Comparison of ENCODE assay signal across 10 cellular contexts in genomic region chr14:77580477-77580876, GRCh38. TPM values are rescaled to one million over a fixed set of nuclear protein-coding genes. Genes with fewer than 3 reads are reported as not detected.
A peak's percentile ranks its signal among the peaks of the same experiment; 100 is the strongest.
DNase-seq lines count a peak whose midpoint lies in the region; ATAC-seq, FAIRE-seq and TF ChIP-seq lines count a peak whose summit lies in the region.
"Had no signal": no experiment of that assay in that cellular context is flagged by ENCODE, and none has a peak within 500 bp of the region (broad histone marks: within the 10 kb centered on the region; RNA-seq: fewer than 3 reads in every experiment).

No MANE protein-coding gene starts in this region.

- H3K9me1 ChIP-seq in K562 (ENCODE audit: control insufficient read depth, insufficient read depth, low read length): no peaks in the 10 kb centered on the region

- CTCF ChIA-PET in K562 (lab: Yijun Ruan, JAX; ENCODE audit: low intra/inter-chr PET ratio): no interaction called here

- TF ChIP-seq POLR2A in K562 (conservative IDR thresholded peaks at IDR 0.05): no peak

- no TSS peak for BruUV-seq in K562 (replicated peaks; lab: Mats Ljungman, UMichigan)

- no peak for TF ChIP-seq RAD21 in K562 (CRISPR knock-in tag; conservative IDR thresholded peaks at IDR 0.05 in 1 of 2, IDR thresholded peaks at IDR 0.05 in 1 of 2)

- H3K79me2 ChIP-seq in K562 (ENCODE audit: control insufficient read depth, insufficient read depth, low read length): peaks cover 57% of the 10 kb centered on the region

- WGBS in K562 (ENCODE audit: insufficient coverage, low coverage, missing lambda C conversion rate): 93% methylated on average over 4 of the region's 4 CpGs

- FAIRE-seq in K562 (lab: Jason Lieb, UNC): no peak
- FAIRE-seq: A549 had no signal

- ATAC-seq in HG03045 (IDR thresholded peaks at IDR 0.05; ENCODE audit: unreplicated experiment) (peak; percentile 17), K562 (peak; percentile 28; the same call in 2 of the 3 replicates)
- ATAC-seq: A549 had no signal

- H3K9me3 ChIP-seq in K562 (replicated peaks; ENCODE audit: control insufficient read depth, insufficient read depth, low read depth, low read length): no peaks in the 10 kb centered on the region
- H3K9me3 ChIP-seq: A549 had no signal

- TF ChIP-seq EP300 in K562 (IDR thresholded peaks at IDR 0.05; ENCODE audit: low read length): no peak

- H3K36me3 ChIP-seq in K562 (ENCODE audit: control insufficient read depth, insufficient read depth, low read length): peaks cover 18% of the 10 kb centered on the region; the same call in 2 of the 3 replicates

- H2AFZ ChIP-seq in K562 (ENCODE audit: low read depth, low read length): no peak overlapping the region

- H3K27ac ChIP-seq in K562 (ENCODE audit: extremely low read depth, low read depth, low read length): peak overlapping the region; percentile 6; the same call in 1 of the 3 replicates
- H3K27ac ChIP-seq: A549 had no signal

- in situ Hi-C loops in K562 (cut with MboI): no loop called here

- no peak overlapping the region for H3K9ac ChIP-seq in K562 (ENCODE audit: insufficient read depth in 1 of 2, low read depth in 2 of 2, low read length in 2 of 2)

- H3K27me3 ChIP-seq in K562 (ENCODE audit: control insufficient read depth in 2 of 2, insufficient read depth in 2 of 2, low read length in 2 of 2): no peaks in the 10 kb centered on the region

- H3K4me1 ChIP-seq in K562 (replicated peaks in 1 of 2; ENCODE audit: control insufficient read depth in 2 of 2, insufficient read depth in 2 of 2, low read length in 2 of 2): peaks cover 0 to 3% of the 10 kb centered on the region in 2 experiments; a peak in 2 of 5 replicates
- H3K4me1 ChIP-seq: A549 had no signal

- no peak overlapping the region for H3K4me2 ChIP-seq in K562 (ENCODE audit: insufficient read depth, low read length)
- H3K4me2 ChIP-seq: A549 had no signal

- peak; percentile 33 for DNase-seq in NCI-H2171 treated with DMSO at 0.1 percent for 48 hours (lab: John Stamatoyannopoulos, UW)
- DNase-seq in NCI-H2171 (lab: John Stamatoyannopoulos, UW): no peak
- DNase-seq in K562 (ENCODE audit: extremely low read depth in 1 of 4, low spot score in 3 of 4): no peak
- peak; percentile 33 for DNase-seq in renal cortical epithelial cell (ENCODE audit: low read depth)
- DNase-seq in stimulated activated CD4-positive, alpha-beta T cell treated with anti-CD3 and anti-CD28 coated beads, Interleukin-4, amount 100 ng/mL, for 24 hours: no peak
- no peak for DNase-seq in GM20000 (ENCODE audit: low spot score)
- no peak for DNase-seq in mesenteric fat pad (ENCODE audit: low spot score)
- DNase-seq: activated CD4-positive, alpha-beta T cell treated with anti-CD3 and anti-CD28 coated beads for 48 hours had no signal

- POLR2A ChIA-PET in K562 (lab: Yijun Ruan, JAX): interaction anchor here (0.8 kb wide), 1 partner anchor 11 kb away, joined by 4 read pairs; no protein-coding TSS in a partner anchor

- H3K4me3 ChIP-seq in K562: no peak overlapping the region
- H3K4me3 ChIP-seq: A549 had no signal

- H4K20me1 ChIP-seq in K562 (replicated peaks; ENCODE audit: control insufficient read depth, insufficient read depth, low read length): peaks cover 12% of the 10 kb centered on the region; the same call in 1 of the 2 replicates

- intact Hi-C loops in K562 (cut with micrococcal nuclease): no loop called here

- no peak for TF ChIP-seq CTCF in K562 (IDR thresholded peaks at IDR 0.05 in 2 of 3, conservative IDR thresholded peaks at IDR 0.05 in 1 of 3; ENCODE audit: insufficient read depth in 2 of 3, low read depth in 1 of 3, low read length in 3 of 3)
- no peak for TF ChIP-seq CTCF in GM20000 (IDR thresholded peaks at IDR 0.05; ENCODE audit: extremely low read depth, missing control alignments)

TF ChIP-seq in K562, 482 proteins besides CTCF, POLR2A, EP300 and RAD21:
- TF ChIP-seq HEY1 (CRISPR knock-in tag; IDR thresholded peaks at IDR 0.05; ENCODE audit: borderline replicate concordance) (no peak), ARHGAP35 (IDR thresholded peaks at IDR 0.05; ENCODE audit: partially characterized antibody) (no peak), KAT8 (IDR thresholded peaks at IDR 0.05; ENCODE audit: low read depth) (no peak), ZNF436 (CRISPR knock-in tag; IDR thresholded peaks at IDR 0.05) (no peak), NFE2L1 (tag; IDR thresholded peaks at IDR 0.05; ENCODE audit: borderline replicate concordance, low read depth) (no peak)
- TF ChIP-seq, protein P1, sequence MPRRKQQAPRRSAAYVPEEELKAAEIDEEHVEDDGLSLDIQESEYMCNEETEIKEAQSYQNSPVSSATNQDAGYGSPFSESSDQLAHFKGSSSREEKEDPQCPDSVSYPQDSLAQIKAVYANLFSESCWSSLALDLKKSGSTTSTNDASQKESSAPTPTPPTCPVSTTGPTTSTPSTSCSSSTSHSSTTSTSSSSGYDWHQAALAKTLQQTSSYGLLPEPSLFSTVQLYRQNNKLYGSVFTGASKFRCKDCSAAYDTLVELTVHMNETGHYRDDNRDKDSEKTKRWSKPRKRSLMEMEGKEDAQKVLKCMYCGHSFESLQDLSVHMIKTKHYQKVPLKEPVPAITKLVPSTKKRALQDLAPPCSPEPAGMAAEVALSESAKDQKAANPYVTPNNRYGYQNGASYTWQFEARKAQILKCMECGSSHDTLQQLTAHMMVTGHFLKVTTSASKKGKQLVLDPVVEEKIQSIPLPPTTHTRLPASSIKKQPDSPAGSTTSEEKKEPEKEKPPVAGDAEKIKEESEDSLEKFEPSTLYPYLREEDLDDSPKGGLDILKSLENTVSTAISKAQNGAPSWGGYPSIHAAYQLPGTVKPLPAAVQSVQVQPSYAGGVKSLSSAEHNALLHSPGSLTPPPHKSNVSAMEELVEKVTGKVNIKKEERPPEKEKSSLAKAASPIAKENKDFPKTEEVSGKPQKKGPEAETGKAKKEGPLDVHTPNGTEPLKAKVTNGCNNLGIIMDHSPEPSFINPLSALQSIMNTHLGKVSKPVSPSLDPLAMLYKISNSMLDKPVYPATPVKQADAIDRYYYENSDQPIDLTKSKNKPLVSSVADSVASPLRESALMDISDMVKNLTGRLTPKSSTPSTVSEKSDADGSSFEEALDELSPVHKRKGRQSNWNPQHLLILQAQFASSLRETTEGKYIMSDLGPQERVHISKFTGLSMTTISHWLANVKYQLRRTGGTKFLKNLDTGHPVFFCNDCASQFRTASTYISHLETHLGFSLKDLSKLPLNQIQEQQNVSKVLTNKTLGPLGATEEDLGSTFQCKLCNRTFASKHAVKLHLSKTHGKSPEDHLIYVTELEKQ (CRISPR knock-in tag; IDR thresholded peaks at IDR 0.05): no peak
- TF ChIP-seq, protein P2, sequence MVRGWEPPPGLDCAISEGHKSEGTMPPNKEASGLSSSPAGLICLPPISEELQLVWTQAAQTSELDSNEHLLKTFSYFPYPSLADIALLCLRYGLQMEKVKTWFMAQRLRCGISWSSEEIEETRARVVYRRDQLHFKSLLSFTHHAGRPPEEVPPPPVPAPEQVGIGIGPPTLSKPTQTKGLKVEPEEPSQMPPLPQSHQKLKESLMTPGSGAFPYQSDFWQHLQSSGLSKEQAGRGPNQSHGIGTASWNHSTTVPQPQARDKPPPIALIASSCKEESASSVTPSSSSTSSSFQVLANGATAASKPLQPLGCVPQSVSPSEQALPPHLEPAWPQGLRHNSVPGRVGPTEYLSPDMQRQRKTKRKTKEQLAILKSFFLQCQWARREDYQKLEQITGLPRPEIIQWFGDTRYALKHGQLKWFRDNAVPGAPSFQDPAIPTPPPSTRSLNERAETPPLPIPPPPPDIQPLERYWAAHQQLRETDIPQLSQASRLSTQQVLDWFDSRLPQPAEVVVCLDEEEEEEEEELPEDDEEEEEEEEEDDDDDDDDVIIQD (CRISPR knock-in tag; IDR thresholded peaks at IDR 0.05): no peak
TF ChIP-seq in K562: peak in this region for 0.

RNA-seq across cellular contexts. Expression of gene SPTLC2, which starts 36.0 kb away (rescaled TPM):
- 34.7 and 74.2 TPM in 2 replicates for total RNA-seq in K562 (2011; cell fraction: chromatin; rRNA removed; ENCODE audit: low replicate concordance)
- total RNA-seq in K562 (2011; cell fraction: nucleolus; rRNA removed): 23.0 and 28.9 TPM in 2 replicates
- 50.4 and 56.3 TPM in 2 replicates for total RNA-seq in K562 (2011; cell fraction: nucleoplasm; rRNA removed)
- 11.1 and 11.8 TPM in 2 replicates for total RNA-seq in K562 (2014; rRNA removed)
- 19.5 and 22.6 TPM in 2 replicates for total RNA-seq in K562 (2014; rRNA removed; fragmentation: Illumina TruSeq; extraction: Trizol)
- 15.5 and 15.9 TPM in 2 replicates for total RNA-seq in K562 (2015; rRNA removed; fragmentation: Illumina TruSeq; extraction: Trizol)
- 20.8 and 24.2 TPM in 2 replicates for total RNA-seq in K562 (2021)
- 24.2 and 30.4 TPM in 2 replicates for polyA plus RNA-seq in K562 (2011; rRNA removed)
- polyA plus RNA-seq in K562 (2011; cell fraction: cytosol; rRNA removed): 7.1 and 12.7 TPM in 2 replicates
- polyA plus RNA-seq in K562 (2011; cell fraction: nucleus; rRNA removed): 11.1 and 12.1 TPM in 2 replicates
- 10.4 and 11.5 TPM in 2 replicates for polyA plus RNA-seq in K562 (2012)
- 12.6 and 13.3 TPM in 2 replicates for polyA plus RNA-seq in K562 (2014; fragmentation: Illumina TruSeq; extraction: Trizol)
- polyA plus RNA-seq in K562 (2014; fragmentation: Nextera tagmentation; extraction: Ambion mirVana): 1 to 10 TPM; 4.5 to 5.4 TPM
- polyA plus RNA-seq in K562 (2014; rRNA removed): 8.6 and 14.0 TPM in 2 replicates
- polyA minus RNA-seq in K562 (2011; rRNA and poly(A)+ RNA removed): 46.8 and 53.8 TPM in 2 replicates
- polyA minus RNA-seq in K562 (2011; cell fraction: cytosol; rRNA and poly(A)+ RNA removed): 15.4 and 16.2 TPM in 2 replicates
- polyA minus RNA-seq in K562 (2011; cell fraction: nucleus; rRNA and poly(A)+ RNA removed): 5.1 and 9.7 TPM in 2 replicates
- 67.6 and 149 TPM in 2 replicates for total RNA-seq in renal cortical epithelial cell
- 75.2 TPM for total RNA-seq in mesenteric fat pad

Comparison
In these comparisons a context has a peak if more than half of its experiments do, and no peak if none do; other contexts are left out.
1. DNase-seq: peak in NCI-H2171 treated with DMSO at 0.1 percent for 48 hours (single experiment) and renal cortical epithelial cell (single experiment); none in NCI-H2171 (single experiment), K562 (0 of 4), stimulated activated CD4-positive, alpha-beta T cell treated with anti-CD3 and anti-CD28 coated beads, Interleukin-4, amount 100 ng/mL, for 24 hours (single experiment), GM20000 (single experiment) and mesenteric fat pad (single experiment).